28 cellular contexts compared by ENCODE assay signal in the genomic region with DNA sequence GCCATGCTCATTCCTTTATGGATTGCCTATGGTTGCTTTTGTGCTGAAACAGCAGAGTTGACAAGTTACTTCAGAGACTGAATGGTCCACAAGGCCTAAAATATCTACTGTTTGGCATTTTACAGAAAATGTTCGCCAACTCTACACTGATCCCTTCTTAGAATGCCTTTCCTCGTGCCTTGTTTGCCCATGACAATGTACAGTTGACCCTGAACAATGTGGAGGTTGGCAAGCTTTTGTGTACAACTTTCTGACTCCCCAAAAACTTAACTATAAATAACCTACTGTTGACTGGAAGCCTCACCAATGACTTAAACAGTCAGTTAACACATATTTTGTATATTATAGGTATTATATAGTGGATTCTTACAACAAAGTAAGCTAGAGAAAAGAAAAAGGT.
"Had no signal": no experiment of that assay in that cellular context is flagged by ENCODE, and none has a peak within 500 bp of the region (broad histone marks: within the 10 kb centered on the region; RNA-seq: fewer than 3 reads in every experiment).

No MANE protein-coding gene starts in this region.

- ATAC-seq: stimulated activated effector memory CD8-positive, alpha-beta T cell treated with anti-CD3 and anti-CD28 coated beads, Interleukin-12 subunit alpha, Interleukin-12 subunit beta, amount 100 ng/mL, for 72 hours; stimulated activated memory B cell treated with anti-CD40 and anti-IgM and Interleukin-4, amounts not matched to agents 10 μg/mL and 1 μg/mL and 100 μg/mL, for 72 hours; stimulated activated naive B cell treated with anti-CD40 and anti-IgM and Interleukin-4, amounts not matched to agents 10 μg/mL and 1 μg/mL and 100 μg/mL, for 72 hours; stimulated activated naive CD8-positive, alpha-beta T cell treated with anti-CD3 and anti-CD28 coated beads, Interleukin-15, amount 100 ng/mL, for 72 hours; stimulated activated naive CD8-positive, alpha-beta T cell treated with anti-CD3 and anti-CD28 coated beads, Interleukin-15, Interleukin-2, amounts not matched to agents 100 U/mL and 50 U/mL, for 24 hours; upper lobe of right lung had no signal

- H3K4me1 Mint-ChIP-seq: stimulated activated effector memory CD8-positive, alpha-beta T cell treated with anti-CD3 and anti-CD28 coated beads, Interleukin-12 subunit alpha, Interleukin-12 subunit beta, amount 100 ng/mL, for 72 hours; stimulated activated memory B cell treated with anti-CD40 and anti-IgM and Interleukin-4, amounts not matched to agents 10 μg/mL and 1 μg/mL and 100 μg/mL, for 72 hours; stimulated activated naive B cell treated with anti-CD40 and anti-IgM and Interleukin-4, amounts not matched to agents 10 μg/mL and 1 μg/mL and 100 μg/mL, for 72 hours; stimulated activated naive CD8-positive, alpha-beta T cell treated with anti-CD3 and anti-CD28 coated beads, Interleukin-15, amount 100 ng/mL, for 72 hours had no signal

- H3K36me3 ChIP-seq: stomach, suprapubic skin, thoracic aorta, thyroid gland, tibial artery, tibial nerve, transverse colon, upper lobe of left lung, upper lobe of right lung, uterus, vagina had no signal

- H3K4me1 ChIP-seq: stomach, suprapubic skin, testis, thyroid gland, tibial artery, tibial nerve, upper lobe of left lung, upper lobe of right lung, uterus, vagina had no signal

- DNase-seq: stimulated activated CD4-positive, alpha-beta T cell treated with anti-CD3 and anti-CD28 coated beads, Interleukin-2, amount 100 ng/mL, for 48 hours; stimulated activated CD4-positive, alpha-beta T cell treated with anti-CD3 and anti-CD28 coated beads, Interleukin-4, amount 100 ng/mL, for 1 hour; stimulated activated CD4-positive, alpha-beta T cell treated with anti-CD3 and anti-CD28 coated beads, Interleukin-4, amount 100 ng/mL, for 24 hours; stimulated activated CD4-positive, alpha-beta T cell treated with anti-CD3 and anti-CD28 coated beads, Interleukin-4, amount 100 ng/mL, for 4 hours; stimulated activated CD8-positive, alpha-beta memory T cell treated with anti-CD3 and anti-CD28 coated beads, Interleukin-4, amount 100 ng/mL, for 48 hours; stimulated activated naive B cell treated with anti-CD40 and anti-IgM and Interleukin-4, amounts not matched to agents 10 μg/mL and 1 μg/mL and 100 μg/mL, for 72 hours; stimulated activated naive CD4-positive, alpha-beta T cell; stimulated activated naive CD4-positive, alpha-beta T cell treated with Interleukin-2 at 50 U/mL for 16 hours; stimulated activated naive CD8-positive, alpha-beta T cell treated with anti-CD3 and anti-CD28 coated beads, Interleukin-15, amount 100 ng/mL, for 72 hours; stimulated activated naive CD8-positive, alpha-beta T cell treated with anti-CD3 and anti-CD28 coated beads, Interleukin-15, Interleukin-2, amounts not matched to agents 100 U/mL and 50 U/mL, for 24 hours; stomach; substantia nigra; testis; thyroid gland; tibial artery; transverse colon; trophoblast cell; upper lobe of left lung; upper lobe of right lung; uterus had no signal

- H3K27me3 ChIP-seq: stomach, suprapubic skin, testis, thyroid gland, tibial artery, tibial nerve, transverse colon, upper lobe of left lung, upper lobe of right lung, uterus, vagina had no signal

- H3K4me3 ChIP-seq: stomach, suprapubic skin, testis, thoracic aorta, thyroid gland, tibial artery, tibial nerve, transverse colon, upper lobe of left lung, upper lobe of right lung, uterus, vagina had no signal

- H3K4me3 Mint-ChIP-seq: stimulated activated effector memory CD8-positive, alpha-beta T cell treated with anti-CD3 and anti-CD28 coated beads, Interleukin-12 subunit alpha, Interleukin-12 subunit beta, amount 100 ng/mL, for 72 hours; stimulated activated memory B cell treated with anti-CD40 and anti-IgM and Interleukin-4, amounts not matched to agents 10 μg/mL and 1 μg/mL and 100 μg/mL, for 72 hours; stimulated activated naive B cell treated with anti-CD40 and anti-IgM and Interleukin-4, amounts not matched to agents 10 μg/mL and 1 μg/mL and 100 μg/mL, for 72 hours; stimulated activated naive CD8-positive, alpha-beta T cell treated with anti-CD3 and anti-CD28 coated beads, Interleukin-15, amount 100 ng/mL, for 72 hours; stimulated activated naive CD8-positive, alpha-beta T cell treated with anti-CD3 and anti-CD28 coated beads, Interleukin-15, Interleukin-2, amounts not matched to agents 100 ng/mL and 50 ng/mL, for 24 hours; type B pancreatic cell had no signal

- H3K36me3 Mint-ChIP-seq: stimulated activated effector memory CD8-positive, alpha-beta T cell treated with anti-CD3 and anti-CD28 coated beads, Interleukin-12 subunit alpha, Interleukin-12 subunit beta, amount 100 ng/mL, for 72 hours; stimulated activated memory B cell treated with anti-CD40 and anti-IgM and Interleukin-4, amounts not matched to agents 10 μg/mL and 1 μg/mL and 100 μg/mL, for 72 hours; stimulated activated naive B cell treated with anti-CD40 and anti-IgM and Interleukin-4, amounts not matched to agents 10 μg/mL and 1 μg/mL and 100 μg/mL, for 72 hours; type B pancreatic cell had no signal

- H3K9me3 Mint-ChIP-seq: stimulated activated effector memory CD8-positive, alpha-beta T cell treated with anti-CD3 and anti-CD28 coated beads, Interleukin-12 subunit alpha, Interleukin-12 subunit beta, amount 100 ng/mL, for 72 hours; stimulated activated memory B cell treated with anti-CD40 and anti-IgM and Interleukin-4, amounts not matched to agents 10 μg/mL and 1 μg/mL and 100 μg/mL, for 72 hours; stimulated activated naive B cell treated with anti-CD40 and anti-IgM and Interleukin-4, amounts not matched to agents 10 μg/mL and 1 μg/mL and 100 μg/mL, for 72 hours; stimulated activated naive CD8-positive, alpha-beta T cell treated with anti-CD3 and anti-CD28 coated beads, Interleukin-15, amount 100 ng/mL, for 72 hours; stimulated activated naive CD8-positive, alpha-beta T cell treated with anti-CD3 and anti-CD28 coated beads, Interleukin-15, Interleukin-2, amounts not matched to agents 100 ng/mL and 50 ng/mL, for 24 hours; type B pancreatic cell had no signal

- H3K27me3 Mint-ChIP-seq: stimulated activated memory B cell treated with anti-CD40 and anti-IgM and Interleukin-4, amounts not matched to agents 10 μg/mL and 1 μg/mL and 100 μg/mL, for 72 hours; stimulated activated naive B cell treated with anti-CD40 and anti-IgM and Interleukin-4, amounts not matched to agents 10 μg/mL and 1 μg/mL and 100 μg/mL, for 72 hours; stimulated activated naive CD8-positive, alpha-beta T cell treated with anti-CD3 and anti-CD28 coated beads, Interleukin-15, amount 100 ng/mL, for 72 hours; stimulated activated naive CD8-positive, alpha-beta T cell treated with anti-CD3 and anti-CD28 coated beads, Interleukin-15, Interleukin-2, amounts not matched to agents 100 ng/mL and 50 ng/mL, for 24 hours had no signal

- H3K27ac Mint-ChIP-seq: stimulated activated effector memory CD8-positive, alpha-beta T cell treated with anti-CD3 and anti-CD28 coated beads, Interleukin-12 subunit alpha, Interleukin-12 subunit beta, amount 100 ng/mL, for 72 hours; stimulated activated memory B cell treated with anti-CD40 and anti-IgM and Interleukin-4, amounts not matched to agents 10 μg/mL and 1 μg/mL and 100 μg/mL, for 72 hours; stimulated activated naive B cell treated with anti-CD40 and anti-IgM and Interleukin-4, amounts not matched to agents 10 μg/mL and 1 μg/mL and 100 μg/mL, for 72 hours; stimulated activated naive CD8-positive, alpha-beta T cell treated with anti-CD3 and anti-CD28 coated beads, Interleukin-15, amount 100 ng/mL, for 72 hours; stimulated activated naive CD8-positive, alpha-beta T cell treated with anti-CD3 and anti-CD28 coated beads, Interleukin-15, Interleukin-2, amounts not matched to agents 100 ng/mL and 50 ng/mL, for 24 hours; type B pancreatic cell had no signal

- H3K27ac ChIP-seq: stomach, suprapubic skin, testis, thoracic aorta, thyroid gland, tibial artery, tibial nerve, upper lobe of left lung, upper lobe of right lung, uterus, vagina had no signal

- H3K9me3 ChIP-seq: stomach, suprapubic skin, testis, thoracic aorta, thyroid gland, tibial artery, tibial nerve, transverse colon, upper lobe of left lung, upper lobe of right lung, uterus, vagina had no signal
